ENCODE assay signal across 13 cellular contexts in genomic region chr2:171822520-171823297, GRCh38.
"Had no signal": no experiment of that assay in that cellular context is flagged by ENCODE, and none has a peak within 500 bp of the region (broad histone marks: within the 10 kb centered on the region; RNA-seq: fewer than 3 reads in every experiment).

No MANE protein-coding gene starts in this region.

- H3K27ac ChIP-seq: neural progenitor cell, parathyroid adenoma, vagina had no signal

- H3K9me3 Mint-ChIP-seq: activated CD4-positive, alpha-beta T cell treated with anti-CD3 and anti-CD28 coated beads, Interleukin-2, amount 10 ng/mL, durations not matched to agents 7 days and 5 days; effector memory CD8-positive, alpha-beta T cell had no signal

- H3K4me3 ChIP-seq: lung, neural progenitor cell, vagina had no signal

- H3K27ac Mint-ChIP-seq: activated CD4-positive, alpha-beta T cell treated with anti-CD3 and anti-CD28 coated beads, Interleukin-2, amount 10 ng/mL, durations not matched to agents 7 days and 5 days; effector memory CD8-positive, alpha-beta T cell; neural progenitor cell had no signal

- H3K27me3 ChIP-seq: neural progenitor cell, vagina had no signal

- H3K4me3 Mint-ChIP-seq: activated CD4-positive, alpha-beta T cell treated with anti-CD3 and anti-CD28 coated beads, Interleukin-2, amount 10 ng/mL, durations not matched to agents 7 days and 5 days; effector memory CD8-positive, alpha-beta T cell; neural progenitor cell had no signal

- H3K4me1 Mint-ChIP-seq: neural progenitor cell had no signal

- DNase-seq: activated CD4-positive, alpha-beta T cell treated with anti-CD3 and anti-CD28 coated beads, Interleukin-2, amount 10 ng/mL, durations not matched to agents 7 days and 5 days; activated CD4-positive, CD25-positive, alpha-beta regulatory T cell; activated CD8-positive, alpha-beta memory T cell treated with anti-CD3 and anti-CD28 coated beads for 24 hours; activated naive CD4-positive, alpha-beta T cell treated with Interleukin-2 at 50 U/mL for 16 hours; caudate nucleus; cortex of kidney; effector memory CD8-positive, alpha-beta T cell; hypothalamus; midbrain had no signal

- H3K4me1 ChIP-seq: neural progenitor cell, parathyroid adenoma, vagina had no signal

- H3K36me3 ChIP-seq: neural progenitor cell had no signal

- H3K9me3 ChIP-seq: vagina had no signal

- H3K27me3 Mint-ChIP-seq: activated CD4-positive, alpha-beta T cell treated with anti-CD3 and anti-CD28 coated beads, Interleukin-2, amount 10 ng/mL, durations not matched to agents 7 days and 5 days; effector memory CD8-positive, alpha-beta T cell had no signal

- ATAC-seq: effector memory CD8-positive, alpha-beta T cell had no signal
